Comparison of ENCODE assay signal across 8 cellular contexts in genomic region chr7:64307254-64308018, GRCh38. TPM values are rescaled to one million over a fixed set of nuclear protein-coding genes. Genes with fewer than 3 reads are reported as not detected.
DNase-seq lines count a peak whose midpoint lies in the region; ATAC-seq, FAIRE-seq and TF ChIP-seq lines count a peak whose summit lies in the region.

No MANE protein-coding gene starts in this region.

- CTCF ChIA-PET in activated CD8-positive, alpha-beta memory T cell treated with anti-CD3 and anti-CD28 coated beads, Interleukin-2, amount 10 ng/mL, durations not matched to agents 7 days and 5 days (lab: Charles Lee) = interaction anchor here (0.9 to 1.1 kb wide), 2 partner anchors 359 to 487 kb away, joined by 3 to 4 read pairs; partner anchors contain the start of genes ZNF107 and ZNF138

- H3K4me3 Mint-ChIP-seq in activated CD8-positive, alpha-beta memory T cell treated with anti-CD3 and anti-CD28 coated beads, Interleukin-2, amount 10 ng/mL, durations not matched to agents 7 days and 5 days = peak overlapping the region; percentile 90

- H3K27ac Mint-ChIP-seq in activated CD8-positive, alpha-beta memory T cell treated with anti-CD3 and anti-CD28 coated beads, Interleukin-2, amount 10 ng/mL, durations not matched to agents 7 days and 5 days = peak overlapping the region; percentile 94

- peaks cover 5 to 10% of the 10 kb centered on the region in 2 donors for H3K4me1 ChIP-seq in muscle layer of duodenum (ENCODE audit: control insufficient read depth in 1 of 2, insufficient read depth in 2 of 2, low read length in 2 of 2)

- H3K9me3 Mint-ChIP-seq in activated CD8-positive, alpha-beta memory T cell treated with anti-CD3 and anti-CD28 coated beads, Interleukin-2, amount 10 ng/mL, durations not matched to agents 7 days and 5 days (ENCODE audit: low read depth) = peaks cover 8% of the 10 kb centered on the region

- peak overlapping the region; percentile 82 to 85 for H3K4me3 ChIP-seq in muscle layer of duodenum (ENCODE audit: low read depth in 1 of 2, low read length in 2 of 2)

- no peaks in the 10 kb centered on the region for H3K36me3 ChIP-seq in muscle layer of duodenum (ENCODE audit: control insufficient read depth in 1 of 2, insufficient read depth in 2 of 2, low read length in 2 of 2)

- FAIRE-seq in endometrium (lab: Jason Lieb, UNC) = peak; percentile 94

- H3K4me1 Mint-ChIP-seq in activated CD8-positive, alpha-beta memory T cell treated with anti-CD3 and anti-CD28 coated beads, Interleukin-2, amount 10 ng/mL, durations not matched to agents 7 days and 5 days = peaks cover 17% of the 10 kb centered on the region

- H3K27me3 Mint-ChIP-seq in activated CD8-positive, alpha-beta memory T cell treated with anti-CD3 and anti-CD28 coated beads, Interleukin-2, amount 10 ng/mL, durations not matched to agents 7 days and 5 days = no peaks in the 10 kb centered on the region

- TF ChIP-seq CTCF in AG09319 (IDR thresholded peaks at IDR 0.05; ENCODE audit: low read depth, low read length) = no peak

- peak overlapping the region; percentile 88 for H3K27ac ChIP-seq in muscle layer of duodenum (ENCODE audit: low read length)

- DNase-seq in AG09319 (ENCODE audit: extremely low read depth, low read depth) = peak; percentile 74
- peak; percentile 92 for DNase-seq in NCI-H526 treated with DMSO at 0.1 percent for 48 hours (lab: John Stamatoyannopoulos, UW)
- DNase-seq in activated CD8-positive, alpha-beta memory T cell treated with anti-CD3 and anti-CD28 coated beads, Interleukin-2, amount 10 ng/mL, durations not matched to agents 7 days and 5 days = peak; percentile 97
- DNase-seq in stimulated activated naive CD4-positive, alpha-beta T cell (lab: John Stamatoyannopoulos, UW) = peak; percentile 85 to 93 (median 90)

- no peaks in the 10 kb centered on the region for H3K27me3 ChIP-seq in muscle layer of duodenum (ENCODE audit: low read depth, low read length)

- peaks cover 19% of the 10 kb centered on the region for H3K36me3 Mint-ChIP-seq in activated CD8-positive, alpha-beta memory T cell treated with anti-CD3 and anti-CD28 coated beads, Interleukin-2, amount 10 ng/mL, durations not matched to agents 7 days and 5 days

- ATAC-seq in GM18870 (IDR thresholded peaks at IDR 0.05; ENCODE audit: unreplicated experiment) = peak; percentile 99
- ATAC-seq in HG03159 (IDR thresholded peaks at IDR 0.05; ENCODE audit: unreplicated experiment) = peak; percentile 97
- peak; percentile 99 for ATAC-seq in activated CD8-positive, alpha-beta memory T cell treated with anti-CD3 and anti-CD28 coated beads, Interleukin-2, amount 10 ng/mL, durations not matched to agents 7 days and 5 days

- H3K9me3 ChIP-seq in muscle layer of duodenum (ENCODE audit: control insufficient read depth in 1 of 2, low read length in 2 of 2) = no peaks in the 10 kb centered on the region

RNA-seq across cellular contexts. Expression of gene ZNF736, which starts 6.3 kb away (rescaled TPM):
- total RNA-seq in activated CD8-positive, alpha-beta memory T cell treated with anti-CD3 and anti-CD28 coated beads, Interleukin-2, amount 10 ng/mL, durations not matched to agents 7 days and 5 days = 10 to 100 TPM; 20.1 to 28.7 TPM

Comparison
In these comparisons a context has a peak if more than half of its experiments do, and no peak if none do; other contexts are left out.
1. Peak in every context shown above with its lines: DNase-seq, ATAC-seq, H3K4me3 ChIP-seq and H3K27ac ChIP-seq.